In genomic region chr7:130868150-130868549, GRCh38 we compare ENCODE assay signal across 26 cellular contexts.
DNase-seq lines count a peak whose midpoint lies in the region; ATAC-seq and TF ChIP-seq lines count a peak whose summit lies in the region.
"Had no signal": no experiment of that assay in that cellular context is flagged by ENCODE, and none has a peak within 500 bp of the region (broad histone marks: within the 10 kb centered on the region; RNA-seq: fewer than 3 reads in every experiment).

No MANE protein-coding gene starts in this region.

- TF ChIP-seq RAD21 in SK-N-SH (IDR thresholded peaks at IDR 0.05; ENCODE audit: low read length) = no peak

- ATAC-seq in heart left ventricle (peak; percentile 16 to 45 (median 30)), left cardiac atrium (no peak), GM21576 (IDR thresholded peaks at IDR 0.05; ENCODE audit: unreplicated experiment) (no peak)
- ATAC-seq: activated T-cell treated with anti-CD3 and anti-CD28 coated beads, Interleukin-2, amount 50 U/mL, for 4 hours; GM23338; naive thymus-derived CD8-positive, alpha-beta T cell had no signal

- H3K9ac ChIP-seq in SK-N-SH = no peak overlapping the region

- no peak overlapping the region for H3K4me2 ChIP-seq in SK-N-SH
- H3K4me2 ChIP-seq: GM23338 had no signal

- peaks cover 99% of the 10 kb centered on the region for H3F3A ChIP-seq in SK-N-SH (replicated peaks; ENCODE audit: insufficient read depth)

- H3K27me3 ChIP-seq in heart left ventricle (no peaks in the 10 kb centered on the region), esophagus squamous epithelium (no peaks in the 10 kb centered on the region), thyroid gland (no peaks in the 10 kb centered on the region), SK-N-SH (ENCODE audit: insufficient read depth) (no peaks in the 10 kb centered on the region)
- H3K27me3 ChIP-seq: pancreas, right lobe of liver, SJSA1 had no signal

- DNase-seq in heart left ventricle (no peak), left cardiac atrium (no peak), RWPE1 (ENCODE audit: low spot score) (no peak), esophagus squamous epithelium (lab: John Stamatoyannopoulos, UW) (no peak), thyroid gland (peak; percentile 48 to 52), SK-N-SH (no peak), NCI-H1048 (lab: John Stamatoyannopoulos, UW) (no peak)
- DNase-seq: activated naive CD4-positive, alpha-beta T cell treated with anti-CD3 and anti-CD28 coated beads, Interleukin-2, amount 50 U/mL, for 16 hours; activated T-cell treated with anti-CD3 and anti-CD28 coated beads, Interleukin-2, amount 50 U/mL, for 4 hours; C1 segment of cervical spinal cord; effector CD4-positive, alpha-beta T cell; kidney glomerular epithelial cell; mesendoderm; naive thymus-derived CD8-positive, alpha-beta T cell; NCI-H1105 treated with DMSO at 0.1 percent for 48 hours; NCI-H2029 treated with DMSO at 0.1 percent for 48 hours; NCI-H345; NCI-H82; pancreas; right lobe of liver; stimulated activated CD8-positive, alpha-beta memory T cell treated with anti-CD3 and anti-CD28 coated beads, Interleukin-4, amount 100 ng/mL, for 48 hours; substantia nigra; WERI-Rb-1 had no signal

- H4K20me1 ChIP-seq in SK-N-SH (ENCODE audit: insufficient read depth) = peaks cover 28% of the 10 kb centered on the region

- H3K9me3 ChIP-seq in heart left ventricle (no peaks in the 10 kb centered on the region), esophagus squamous epithelium (no peaks in the 10 kb centered on the region), thyroid gland (no peaks in the 10 kb centered on the region), SK-N-SH (no peaks in the 10 kb centered on the region)
- H3K9me3 ChIP-seq: pancreas, right lobe of liver, SJSA1 had no signal

- H3K36me3 ChIP-seq in heart left ventricle = peaks cover 3 to 100% (median 91%) of the 10 kb centered on the region in 9 donors
- peaks cover 5 to 84% (median 16%) of the 10 kb centered on the region in 3 donors for H3K36me3 ChIP-seq in esophagus squamous epithelium
- peaks cover 23 to 31% of the 10 kb centered on the region in 2 donors for H3K36me3 ChIP-seq in thyroid gland
- peaks cover 59 to 93% of the 10 kb centered on the region in 2 experiments for H3K36me3 ChIP-seq in SK-N-SH (replicated peaks in 1 of 2; ENCODE audit: control insufficient read depth in 1 of 2, insufficient read depth in 2 of 2, low read length in 1 of 2)
- H3K36me3 ChIP-seq: pancreas, WERI-Rb-1 had no signal

- intact Hi-C loops in heart left ventricle (cut with DNase I) = no loop called here
- intact Hi-C loops in left cardiac atrium (cut with DNase I) = no loop called here
- intact Hi-C loops in esophagus squamous epithelium (cut with DNase I) = no loop called here
- intact Hi-C loops in thyroid gland (cut with DNase I) = no loop called here

- H3K27ac ChIP-seq in heart left ventricle (peak overlapping the region in 1 of 12 donors; percentile 16), RWPE1 (peak overlapping the region; percentile 73), esophagus squamous epithelium (peak overlapping the region; percentile 22 to 58 (median 28)), thyroid gland (peak overlapping the region in 2 of 3 donors; percentile 60 to 64), SK-N-SH (ENCODE audit: low read depth in 2 of 2, low read length in 1 of 2) (peak overlapping the region in 1 of 2 experiments; percentile 21; a peak in 1 of 4 replicates)
- H3K27ac ChIP-seq: pancreas, right lobe of liver, SJSA1, WERI-Rb-1 had no signal

- H3K79me2 ChIP-seq in SK-N-SH (ENCODE audit: insufficient read depth) = peaks cover 28% of the 10 kb centered on the region

- TF ChIP-seq EP300 in SK-N-SH (IDR thresholded peaks at IDR 0.05; ENCODE audit: borderline replicate concordance in 1 of 2, low read depth in 1 of 2, low read length in 1 of 2) = no peak

- CTCF ChIA-PET in RWPE1 (lab: Yijun Ruan, JAX) = interaction anchor here (0.7 kb wide), 1 partner anchor 27 kb away, joined by 3 read pairs; no protein-coding TSS in a partner anchor
- CTCF ChIA-PET in SK-N-SH (lab: Yijun Ruan, JAX) = interaction anchor here (1.3 to 3.7 kb wide), 3 partner anchors 9 to 114 kb away, joined by 4 to 26 read pairs (median 7); no protein-coding TSS in a partner anchor

- no peak for TF ChIP-seq CTCF in heart left ventricle (IDR thresholded peaks at IDR 0.05)
- no peak for TF ChIP-seq CTCF in RWPE1 (conservative IDR thresholded peaks at IDR 0.05; ENCODE audit: low read depth)
- TF ChIP-seq CTCF in esophagus squamous epithelium (IDR thresholded peaks at IDR 0.05) = no peak
- TF ChIP-seq CTCF in thyroid gland (IDR thresholded peaks at IDR 0.05) = no peak
- no peak for TF ChIP-seq CTCF in SK-N-SH (IDR thresholded peaks at IDR 0.05)

- no peak for TF ChIP-seq POLR2A in heart left ventricle (IDR thresholded peaks at IDR 0.05)
- no peak for TF ChIP-seq POLR2A in esophagus squamous epithelium (IDR thresholded peaks at IDR 0.05)
- TF ChIP-seq POLR2A in thyroid gland (IDR thresholded peaks at IDR 0.05) = peak in 1 of 2 donors; percentile 12

- H3K4me3 ChIP-seq in heart left ventricle (no peak overlapping the region), esophagus squamous epithelium (no peak overlapping the region), thyroid gland (replicated peaks in 1 of 3) (no peak overlapping the region), SK-N-SH (ENCODE audit: low read depth in 2 of 2, low read length in 1 of 2) (no peak overlapping the region)
- H3K4me3 ChIP-seq: GM23338, pancreas, right lobe of liver, SJSA1 had no signal

- H2AFZ ChIP-seq in SK-N-SH (ENCODE audit: low read depth) = no peak overlapping the region
- H2AFZ ChIP-seq: GM23338 had no signal

- no peaks in the 10 kb centered on the region for H3K9me2 ChIP-seq in SK-N-SH

- WGBS in heart left ventricle, 4 donors = 83 to 88% (median 86%) methylated on average over 7 of the region's 7 CpGs
- WGBS in esophagus squamous epithelium, 2 donors = 11 to 62% methylated on average over 6 to 7 of the region's 7 CpGs
- WGBS in thyroid gland, 2 donors = 72 to 75% methylated on average over 7 of the region's 7 CpGs
- 84% methylated on average over 7 of the region's 7 CpGs for WGBS in SK-N-SH (ENCODE audit: low lambda C conversion rate)

- POLR2A ChIA-PET in RWPE1 (lab: Yijun Ruan, JAX; ENCODE audit: low non-redundant PET) (no interaction called here), SK-N-SH (lab: Yijun Ruan, JAX) (no interaction called here)

- H3K4me1 ChIP-seq in heart left ventricle = peaks cover 0 to 15% (median 0%) of the 10 kb centered on the region in 12 donors
- peaks cover 0 to 21% (median 9%) of the 10 kb centered on the region in 3 donors for H3K4me1 ChIP-seq in esophagus squamous epithelium
- H3K4me1 ChIP-seq in thyroid gland = peaks cover 18 to 29% of the 10 kb centered on the region in 2 donors
- H3K4me1 ChIP-seq in SK-N-SH (ENCODE audit: control insufficient read depth in 1 of 2, insufficient read depth in 2 of 2, low read depth in 1 of 2, low read length in 1 of 2) = no peaks in the 10 kb centered on the region
- H3K4me1 ChIP-seq: pancreas, right lobe of liver, SJSA1 had no signal

TF ChIP-seq in SK-N-SH, 30 proteins besides CTCF, POLR2A, EP300 and RAD21:
- TF ChIP-seq GATA2 (CRISPR knock-in tag; IDR thresholded peaks at IDR 0.05) (no peak), SMC3 (IDR thresholded peaks at IDR 0.05; ENCODE audit: low read depth, low read length) (no peak)
TF ChIP-seq in SK-N-SH: peak in this region for 0.

Comparison
In these comparisons a context has a peak if more than half of its experiments do, and no peak if none do; other contexts are left out.
1. ATAC-seq: peak in heart left ventricle (4 of 4); none in left cardiac atrium (0 of 2) and GM21576 (single experiment).
2. DNase-seq: peak in thyroid gland (2 of 2); none in heart left ventricle (0 of 5), left cardiac atrium (single experiment), RWPE1 (single experiment), esophagus squamous epithelium (single experiment), SK-N-SH (single experiment) and NCI-H1048 (single experiment).